In the genomic region with DNA sequence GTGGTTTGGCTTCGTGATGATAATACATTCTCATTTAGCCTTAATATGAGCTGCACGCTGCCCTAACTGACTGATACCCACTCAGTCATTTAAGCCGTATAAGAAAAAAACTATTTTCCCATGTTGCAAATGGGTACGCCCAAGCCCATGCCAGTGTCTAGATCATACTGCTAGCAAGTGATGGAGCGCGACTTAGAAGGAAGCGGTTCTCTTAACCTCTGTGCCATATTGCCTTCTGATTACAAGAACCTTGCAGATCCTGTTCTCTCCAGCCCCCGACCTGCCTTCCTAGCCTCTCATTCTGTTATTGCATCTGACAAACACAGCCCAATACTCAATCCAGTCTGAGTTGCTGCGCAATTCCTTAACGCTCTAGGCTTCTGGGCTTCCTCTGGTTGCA, we compare ENCODE assay signal across 8 cellular contexts. TPM values are rescaled to one million over a fixed set of nuclear protein-coding genes. Genes with fewer than 3 reads are reported as not detected.
DNase-seq lines count a peak whose midpoint lies in the region; ATAC-seq and TF ChIP-seq lines count a peak whose summit lies in the region.

No MANE protein-coding gene starts in this region.

- H3K27me3 Mint-ChIP-seq in WTC11 (ENCODE audit: low read depth), result no peaks in the 10 kb centered on the region

- H3K27ac Mint-ChIP-seq in WTC11, result peak overlapping the region; percentile 85

- H3K4me1 ChIP-seq in BLaER1 treated with 17β-estradiol and CSF1 and Interleukin-3, amounts not matched to agents 10 nM and 100 nM, result peaks cover 31 to 48% (median 36%) of the 10 kb centered on the region in 10 experiments
- peaks cover 3 to 34% (median 23%) of the 10 kb centered on the region in 12 donors for H3K4me1 ChIP-seq in heart left ventricle

- no peak for TF ChIP-seq POLR2A in heart left ventricle (IDR thresholded peaks at IDR 0.05)

- H3K27ac ChIP-seq in BLaER1 treated with 17β-estradiol and CSF1 and Interleukin-3, amounts not matched to agents 10 nM and 100 nM, result peak overlapping the region; percentile 76 to 92 (median 87)
- H3K27ac ChIP-seq in heart left ventricle, result peak overlapping the region in 11 of 12 donors; percentile 34 to 90 (median 87)

- CTCF ChIA-PET in WTC11 (lab: Charles Lee), result no interaction called here

- peak overlapping the region; percentile 84 to 99 (median 92) for H3K4me3 ChIP-seq in BLaER1 treated with 17β-estradiol and CSF1 and Interleukin-3, amounts not matched to agents 10 nM and 100 nM
- peak overlapping the region; percentile 68 to 100 (median 92) for H3K4me3 ChIP-seq in heart left ventricle

- peaks cover 17% of the 10 kb centered on the region for H3K4me1 Mint-ChIP-seq in WTC11

- TF ChIP-seq CTCF in WTC11 (IDR thresholded peaks at IDR 0.05) (no peak), heart left ventricle (IDR thresholded peaks at IDR 0.05) (no peak)

- H3K27me3 ChIP-seq in BLaER1 treated with 17β-estradiol and CSF1 and Interleukin-3, amounts not matched to agents 10 nM and 100 nM, result no peaks in the 10 kb centered on the region
- H3K27me3 ChIP-seq in heart left ventricle, result no peaks in the 10 kb centered on the region

- ATAC-seq in HG02588 (IDR thresholded peaks at IDR 0.05; ENCODE audit: unreplicated experiment) (peak; percentile 3), WTC11 (0 out of 2 replicates have a peak, but pooled peaks have one; percentile 3), heart left ventricle (peak in 1 of 4 donors; percentile 13), sciatic nerve (peak; percentile 14), HG03571 (IDR thresholded peaks at IDR 0.05; ENCODE audit: unreplicated experiment) (no peak)

- H3K36me3 ChIP-seq in BLaER1 treated with 17β-estradiol and CSF1 and Interleukin-3, amounts not matched to agents 10 nM and 100 nM, result peaks cover 8 to 45% (median 23%) of the 10 kb centered on the region in 11 experiments; a peak in 20 of 22 replicates
- peaks cover 0 to 17% (median 10%) of the 10 kb centered on the region in 9 donors for H3K36me3 ChIP-seq in heart left ventricle

- peak overlapping the region; percentile 85 to 99 (median 92) for H3K4me2 ChIP-seq in BLaER1 treated with 17β-estradiol and CSF1 and Interleukin-3, amounts not matched to agents 10 nM and 100 nM

- peak overlapping the region; percentile 83 to 96 (median 92) for H3K9ac ChIP-seq in BLaER1 treated with 17β-estradiol and CSF1 and Interleukin-3, amounts not matched to agents 10 nM and 100 nM

- H4K20me1 ChIP-seq in BLaER1 treated with 17β-estradiol and CSF1 and Interleukin-3, amounts not matched to agents 10 nM and 100 nM, result peaks cover 0 to 69% (median 14%) of the 10 kb centered on the region in 11 experiments; a peak in 14 of 22 replicates

- WGBS in heart left ventricle, 4 donors, result 3 to 10% (median 7%) methylated on average over 8 to 10 of the region's 10 CpGs

- DNase-seq in WTC11 (ENCODE audit: low spot score) (no peak), heart left ventricle (no peak), sciatic nerve (ENCODE audit: low spot score) (no peak), NOMO-1 treated with dmso at 0.1 percent for 144 hours (lab: John Stamatoyannopoulos, UW; ENCODE audit: unreplicated experiment) (no peak), SHP77 treated with DMSO at 0.1 percent for 48 hours (lab: John Stamatoyannopoulos, UW) (no peak)

- peaks cover 17% of the 10 kb centered on the region for H3K36me3 Mint-ChIP-seq in WTC11

- peak overlapping the region; percentile 97 for H3K4me3 Mint-ChIP-seq in WTC11

- H3K9me3 ChIP-seq in BLaER1 treated with 17β-estradiol and CSF1 and Interleukin-3, amounts not matched to agents 10 nM and 100 nM (replicated peaks in 1 of 11), result no peaks in the 10 kb centered on the region
- no peaks in the 10 kb centered on the region for H3K9me3 ChIP-seq in heart left ventricle

- no peaks in the 10 kb centered on the region for H3K9me3 Mint-ChIP-seq in WTC11

- intact Hi-C loops in heart left ventricle (cut with DNase I), result loop anchor here in 1 of 10 donors (5.0 kb wide), 1 partner anchor 132 kb away; the partner anchor contains the start of gene GTF2F2
- intact Hi-C loops in sciatic nerve (cut with DNase I), result no loop called here

- POLR2A ChIA-PET in WTC11 (lab: Charles Lee), result interaction anchor here (0.6 kb wide), 1 partner anchor 100 kb away, joined by 3 read pairs; no protein-coding TSS in a partner anchor

TF ChIP-seq in WTC11, 78 proteins besides CTCF, POLR2A, EP300 and RAD21 (continues in another document):
- TF ChIP-seq ELF4 (CRISPR knock-in tag; IDR thresholded peaks at IDR 0.05; ENCODE audit: low read depth) (no peak), PRRX2 (CRISPR knock-in tag; IDR thresholded peaks at IDR 0.05) (no peak), AR (CRISPR knock-in tag; IDR thresholded peaks at IDR 0.05) (no peak), ZNF232 (CRISPR knock-in tag; IDR thresholded peaks at IDR 0.05) (no peak), FOXJ3 (CRISPR knock-in tag; IDR thresholded peaks at IDR 0.05; ENCODE audit: borderline replicate concordance) (no peak), ZNF317 (CRISPR knock-in tag; IDR thresholded peaks at IDR 0.05; ENCODE audit: borderline replicate concordance, low read depth) (no peak)
- TF ChIP-seq, protein P1, sequence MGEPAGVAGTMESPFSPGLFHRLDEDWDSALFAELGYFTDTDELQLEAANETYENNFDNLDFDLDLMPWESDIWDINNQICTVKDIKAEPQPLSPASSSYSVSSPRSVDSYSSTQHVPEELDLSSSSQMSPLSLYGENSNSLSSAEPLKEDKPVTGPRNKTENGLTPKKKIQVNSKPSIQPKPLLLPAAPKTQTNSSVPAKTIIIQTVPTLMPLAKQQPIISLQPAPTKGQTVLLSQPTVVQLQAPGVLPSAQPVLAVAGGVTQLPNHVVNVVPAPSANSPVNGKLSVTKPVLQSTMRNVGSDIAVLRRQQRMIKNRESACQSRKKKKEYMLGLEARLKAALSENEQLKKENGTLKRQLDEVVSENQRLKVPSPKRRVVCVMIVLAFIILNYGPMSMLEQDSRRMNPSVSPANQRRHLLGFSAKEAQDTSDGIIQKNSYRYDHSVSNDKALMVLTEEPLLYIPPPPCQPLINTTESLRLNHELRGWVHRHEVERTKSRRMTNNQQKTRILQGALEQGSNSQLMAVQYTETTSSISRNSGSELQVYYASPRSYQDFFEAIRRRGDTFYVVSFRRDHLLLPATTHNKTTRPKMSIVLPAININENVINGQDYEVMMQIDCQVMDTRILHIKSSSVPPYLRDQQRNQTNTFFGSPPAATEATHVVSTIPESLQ (CRISPR knock-in tag; IDR thresholded peaks at IDR 0.05), result no peak
- TF ChIP-seq, protein P2, sequence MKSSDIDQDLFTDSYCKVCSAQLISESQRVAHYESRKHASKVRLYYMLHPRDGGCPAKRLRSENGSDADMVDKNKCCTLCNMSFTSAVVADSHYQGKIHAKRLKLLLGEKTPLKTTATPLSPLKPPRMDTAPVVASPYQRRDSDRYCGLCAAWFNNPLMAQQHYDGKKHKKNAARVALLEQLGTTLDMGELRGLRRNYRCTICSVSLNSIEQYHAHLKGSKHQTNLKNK (CRISPR knock-in tag; IDR thresholded peaks at IDR 0.05), result no peak
- TF ChIP-seq, protein P3, sequence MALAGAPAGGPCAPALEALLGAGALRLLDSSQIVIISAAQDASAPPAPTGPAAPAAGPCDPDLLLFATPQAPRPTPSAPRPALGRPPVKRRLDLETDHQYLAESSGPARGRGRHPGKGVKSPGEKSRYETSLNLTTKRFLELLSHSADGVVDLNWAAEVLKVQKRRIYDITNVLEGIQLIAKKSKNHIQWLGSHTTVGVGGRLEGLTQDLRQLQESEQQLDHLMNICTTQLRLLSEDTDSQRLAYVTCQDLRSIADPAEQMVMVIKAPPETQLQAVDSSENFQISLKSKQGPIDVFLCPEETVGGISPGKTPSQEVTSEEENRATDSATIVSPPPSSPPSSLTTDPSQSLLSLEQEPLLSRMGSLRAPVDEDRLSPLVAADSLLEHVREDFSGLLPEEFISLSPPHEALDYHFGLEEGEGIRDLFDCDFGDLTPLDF (CRISPR knock-in tag; IDR thresholded peaks at IDR 0.05), result no peak

RNA-seq across cellular contexts. Expression of gene GPALPP1, which starts 0.6 kb away (rescaled TPM):
- total RNA-seq in WTC11 (2021) (26.1 to 28.9 TPM (median 26.7 TPM) in 3 replicates), heart left ventricle (10 to 100 TPM; 10.9 to 16.1 (median 13.4) TPM), sciatic nerve (35.0 TPM)
- 1 to 10 TPM; 5.4 to 9.5 TPM for polyA plus RNA-seq in heart left ventricle

RNA-seq across cellular contexts. Expression of gene NUFIP1, which starts 0.7 kb away (rescaled TPM):
- total RNA-seq in WTC11 (2021) (14.0 to 14.7 TPM (median 14.0 TPM) in 3 replicates), heart left ventricle (1 to 10 TPM; 2.1 to 4.9 (median 3.3) TPM), sciatic nerve (6.3 TPM)
- polyA plus RNA-seq in heart left ventricle, result 1 to 10 TPM; 1.4 to 2.4 TPM
